8 cellular contexts compared by ENCODE assay signal in the genomic region with DNA sequence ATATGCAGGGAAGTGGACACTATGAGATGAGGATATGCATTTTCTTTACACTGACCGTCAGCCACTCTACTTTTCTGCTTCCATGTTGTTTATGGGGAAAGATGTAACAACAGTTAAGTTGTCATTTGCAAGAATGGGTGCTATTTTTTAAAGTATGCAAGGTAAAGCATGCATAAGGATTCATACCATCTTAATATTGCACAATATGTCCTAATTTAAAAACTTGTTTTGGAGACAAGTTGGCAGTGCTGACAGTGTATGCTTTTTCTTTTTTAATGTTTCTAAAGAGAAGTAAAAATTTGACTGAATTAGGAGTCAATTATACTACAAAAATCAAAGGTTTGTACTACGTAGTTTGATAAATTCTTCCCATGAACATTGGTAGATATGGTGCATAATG.
"Had no signal": no experiment of that assay in that cellular context is flagged by ENCODE, and none has a peak within 500 bp of the region (broad histone marks: within the 10 kb centered on the region; RNA-seq: fewer than 3 reads in every experiment).

No MANE protein-coding gene starts in this region.

- H3K4me3 ChIP-seq: GM12878 had no signal

- FAIRE-seq: G401.6, GM12878, GM12891, GM12892, GM18507, GM19239 had no signal

- ATAC-seq: GM12878 had no signal

- DNase-seq: GDM1, GF-D8 had no signal
